ENCODE assay signal across 15 cellular contexts in genomic region chr3:188274249-188274915, GRCh38.
DNase-seq lines count a peak whose midpoint lies in the region; ATAC-seq and TF ChIP-seq lines count a peak whose summit lies in the region.
"Had no signal": no experiment of that assay in that cellular context is flagged by ENCODE, and none has a peak within 500 bp of the region (broad histone marks: within the 10 kb centered on the region; RNA-seq: fewer than 3 reads in every experiment).

No MANE protein-coding gene starts in this region.

- DNase-seq in EH (ENCODE audit: low read depth) (peak; percentile 76), SK-N-SH (no peak), left ventricle myocardium superior (no peak), gastrocnemius medialis (no peak), NCI-H510A (lab: John Stamatoyannopoulos, UW) (no peak), NCI-H2029 (lab: John Stamatoyannopoulos, UW) (no peak), D341Med (ENCODE audit: low spot score) (no peak)
- no peak for DNase-seq in activated CD8-positive, alpha-beta T cell treated with anti-CD3 and anti-CD28 coated beads for 36 hours
- DNase-seq: activated CD8-positive, alpha-beta memory T cell treated with anti-CD3 and anti-CD28 coated beads, Interleukin-2, amount 50 U/mL, for 48 hours; activated naive CD8-positive, alpha-beta T cell treated with anti-CD3 and anti-CD28 coated beads, Interleukin-2, amount 50 U/mL, for 24 hours; dermis blood vessel endothelial cell; foreskin melanocyte; nephron progenitor cell had no signal

- H3K4me1 Mint-ChIP-seq in activated CD8-positive, alpha-beta T cell treated with anti-CD3 and anti-CD28 coated beads for 36 hours (ENCODE audit: low read depth) = peaks cover 13% of the 10 kb centered on the region

- ATAC-seq in left ventricle myocardium superior = peak; percentile 9
- ATAC-seq in gastrocnemius medialis = no peak
- no peak for ATAC-seq in activated CD8-positive, alpha-beta T cell treated with anti-CD3 and anti-CD28 coated beads for 36 hours
- ATAC-seq: activated naive CD8-positive, alpha-beta T cell treated with anti-CD3 and anti-CD28 coated beads, Interleukin-2, amount 50 U/mL, for 24 hours; WTC11 had no signal

- H3K36me3 Mint-ChIP-seq in activated CD8-positive, alpha-beta T cell treated with anti-CD3 and anti-CD28 coated beads for 36 hours (ENCODE audit: low read depth) = peaks cover 11% of the 10 kb centered on the region
- H3K36me3 Mint-ChIP-seq: WTC11 had no signal

- no peak overlapping the region for H3K4me3 Mint-ChIP-seq in activated CD8-positive, alpha-beta T cell treated with anti-CD3 and anti-CD28 coated beads for 36 hours
- H3K4me3 Mint-ChIP-seq: activated naive CD8-positive, alpha-beta T cell treated with anti-CD3 and anti-CD28 coated beads, Interleukin-2, amount 50 U/mL, for 24 hours; B cell; nephron progenitor cell; WTC11 had no signal

- no peak overlapping the region for H3K4me3 ChIP-seq in SK-N-SH (ENCODE audit: low read depth in 2 of 2, low read length in 1 of 2)
- no peak overlapping the region for H3K4me3 ChIP-seq in gastrocnemius medialis

- H3K9me3 ChIP-seq in SK-N-SH (no peaks in the 10 kb centered on the region), gastrocnemius medialis (no peaks in the 10 kb centered on the region)

- H3K36me3 ChIP-seq in SK-N-SH (replicated peaks in 1 of 2; ENCODE audit: control insufficient read depth in 1 of 2, insufficient read depth in 2 of 2, low read length in 1 of 2) (peaks cover 0 to under 1% of the 10 kb centered on the region in 2 experiments), gastrocnemius medialis (no peaks in the 10 kb centered on the region)

- WGBS in SK-N-SH (ENCODE audit: low lambda C conversion rate) = 44% methylated on average over 4 of the region's 4 CpGs

- no peak overlapping the region for H3K27ac Mint-ChIP-seq in activated CD8-positive, alpha-beta T cell treated with anti-CD3 and anti-CD28 coated beads for 36 hours
- H3K27ac Mint-ChIP-seq: activated naive CD8-positive, alpha-beta T cell treated with anti-CD3 and anti-CD28 coated beads, Interleukin-2, amount 50 U/mL, for 24 hours; B cell; nephron progenitor cell; WTC11 had no signal

- no peak overlapping the region for H3K9ac ChIP-seq in SK-N-SH

- peaks cover 2 to 46% of the 10 kb centered on the region in 2 experiments; a peak in 3 of 4 replicates for H3K4me1 ChIP-seq in SK-N-SH (ENCODE audit: control insufficient read depth in 1 of 2, insufficient read depth in 2 of 2, low read depth in 1 of 2, low read length in 1 of 2)
- peaks cover 48 to 50% of the 10 kb centered on the region in 2 donors for H3K4me1 ChIP-seq in gastrocnemius medialis

- no peaks in the 10 kb centered on the region for H3K27me3 Mint-ChIP-seq in activated CD8-positive, alpha-beta T cell treated with anti-CD3 and anti-CD28 coated beads for 36 hours
- H3K27me3 Mint-ChIP-seq: activated naive CD8-positive, alpha-beta T cell treated with anti-CD3 and anti-CD28 coated beads, Interleukin-2, amount 50 U/mL, for 24 hours; B cell had no signal

- H3K9me3 Mint-ChIP-seq in activated CD8-positive, alpha-beta T cell treated with anti-CD3 and anti-CD28 coated beads for 36 hours = no peaks in the 10 kb centered on the region
- H3K9me3 Mint-ChIP-seq: activated naive CD8-positive, alpha-beta T cell treated with anti-CD3 and anti-CD28 coated beads, Interleukin-2, amount 50 U/mL, for 24 hours; nephron progenitor cell; WTC11 had no signal

- peaks cover 76% of the 10 kb centered on the region for H3K79me2 ChIP-seq in SK-N-SH (ENCODE audit: insufficient read depth)

- H3K27ac ChIP-seq in SK-N-SH (ENCODE audit: low read depth in 2 of 2, low read length in 1 of 2) = peak overlapping the region; percentile 39 to 99; a peak in 3 of 4 replicates
- H3K27ac ChIP-seq in gastrocnemius medialis = peak overlapping the region; percentile 94 to 99 (median 96)

- TF ChIP-seq EP300 in SK-N-SH (IDR thresholded peaks at IDR 0.05; ENCODE audit: borderline replicate concordance in 1 of 2, low read depth in 1 of 2, low read length in 1 of 2) = no peak

- CTCF ChIA-PET in SK-N-SH (lab: Yijun Ruan, JAX) = interaction anchor here (0.8 to 1.1 kb wide), 2 partner anchors 17 to 51 kb away, joined by 3 read pairs; no protein-coding TSS in a partner anchor
- CTCF ChIA-PET in activated CD8-positive, alpha-beta T cell treated with anti-CD3 and anti-CD28 coated beads for 36 hours (lab: Charles Lee) = no interaction called here

- in situ Hi-C loops in gastrocnemius medialis (cut with MboI; ENCODE audit: low sequenced_read_pairs in 4 of 4) = no loop called here

- TF ChIP-seq CTCF in SK-N-SH (IDR thresholded peaks at IDR 0.05) (no peak), gastrocnemius medialis (IDR thresholded peaks at IDR 0.05 in 4 of 5, conservative IDR thresholded peaks at IDR 0.05 in 1 of 5) (no peak)
- TF ChIP-seq CTCF in activated CD8-positive, alpha-beta T cell treated with anti-CD3 and anti-CD28 coated beads for 36 hours (IDR thresholded peaks at IDR 0.05) = no peak

- no peaks in the 10 kb centered on the region for H4K20me1 ChIP-seq in SK-N-SH (ENCODE audit: insufficient read depth)

- no peak overlapping the region for H2AFZ ChIP-seq in SK-N-SH (ENCODE audit: low read depth)

- POLR2A ChIA-PET in SK-N-SH (lab: Yijun Ruan, JAX) = no interaction called here
- POLR2A ChIA-PET in activated CD8-positive, alpha-beta T cell treated with anti-CD3 and anti-CD28 coated beads for 36 hours (lab: Charles Lee) = interaction anchor here (0.8 kb wide), 1 partner anchor 9 kb away, joined by 3 read pairs; no protein-coding TSS in a partner anchor

- no peak for TF ChIP-seq POLR2A in gastrocnemius medialis (IDR thresholded peaks at IDR 0.05)

- H3K4me2 ChIP-seq in SK-N-SH = peak overlapping the region; percentile 67; the same call in 1 of the 2 replicates

- H3K27me3 ChIP-seq in SK-N-SH (ENCODE audit: insufficient read depth) (no peaks in the 10 kb centered on the region), gastrocnemius medialis (no peaks in the 10 kb centered on the region)

- no peaks in the 10 kb centered on the region for H3K9me2 ChIP-seq in SK-N-SH

- TF ChIP-seq RAD21 in SK-N-SH (IDR thresholded peaks at IDR 0.05; ENCODE audit: low read length) = no peak

- peaks cover 49% of the 10 kb centered on the region for H3F3A ChIP-seq in SK-N-SH (replicated peaks; ENCODE audit: insufficient read depth)

- intact Hi-C loops in left ventricle myocardium superior (cut with micrococcal nuclease) (no loop called here), gastrocnemius medialis (cut with DNase I; ENCODE audit: low total_unique reads) (no loop called here)
- intact Hi-C loops in activated CD8-positive, alpha-beta T cell treated with anti-CD3 and anti-CD28 coated beads for 36 hours (cut with micrococcal nuclease) = no loop called here

TF ChIP-seq in SK-N-SH, 30 proteins besides CTCF, POLR2A, EP300 and RAD21:
- no peak for TF ChIP-seq TEAD4 (IDR thresholded peaks at IDR 0.05; ENCODE audit: borderline replicate concordance, insufficient read depth)
- TF ChIP-seq SIN3A (IDR thresholded peaks at IDR 0.05; ENCODE audit: borderline replicate concordance, low read depth, low read length) = no peak
- peak; percentile 32; the same call in 1 of the 2 replicates for TF ChIP-seq TCF12 (IDR thresholded peaks at IDR 0.05)
- TF ChIP-seq, protein P1, sequence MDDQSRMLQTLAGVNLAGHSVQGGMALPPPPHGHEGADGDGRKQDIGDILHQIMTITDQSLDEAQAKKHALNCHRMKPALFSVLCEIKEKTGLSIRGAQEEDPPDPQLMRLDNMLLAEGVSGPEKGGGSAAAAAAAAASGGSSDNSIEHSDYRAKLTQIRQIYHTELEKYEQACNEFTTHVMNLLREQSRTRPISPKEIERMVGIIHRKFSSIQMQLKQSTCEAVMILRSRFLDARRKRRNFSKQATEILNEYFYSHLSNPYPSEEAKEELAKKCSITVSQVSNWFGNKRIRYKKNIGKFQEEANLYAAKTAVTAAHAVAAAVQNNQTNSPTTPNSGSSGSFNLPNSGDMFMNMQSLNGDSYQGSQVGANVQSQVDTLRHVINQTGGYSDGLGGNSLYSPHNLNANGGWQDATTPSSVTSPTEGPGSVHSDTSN (IDR thresholded peaks at IDR 0.05) = peak; percentile 82
TF ChIP-seq in SK-N-SH: peak in this region for 2.
